Comparison of ENCODE assay signal across 19 cellular contexts in the genomic region with DNA sequence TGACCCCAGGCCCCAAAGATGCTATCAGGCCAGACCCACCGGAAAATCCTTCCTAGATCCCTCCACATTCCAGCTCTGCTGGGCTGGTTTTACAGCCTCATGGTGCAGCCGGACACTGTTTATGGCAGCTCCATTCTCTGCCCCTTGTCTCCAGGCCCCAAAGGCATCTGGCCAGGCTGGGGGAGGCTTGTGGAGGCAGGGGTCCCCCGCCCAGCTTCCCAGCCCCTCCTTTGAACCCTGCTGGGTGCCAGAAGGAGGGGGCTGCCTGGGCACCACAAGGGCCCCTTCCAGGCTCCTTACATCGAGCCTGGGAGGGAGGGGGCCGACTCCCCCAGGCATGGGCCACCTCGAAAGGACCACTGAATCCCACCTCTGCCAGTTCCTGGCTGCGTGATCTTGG. TPM values are rescaled to one million over a fixed set of nuclear protein-coding genes. Genes with fewer than 3 reads are reported as not detected.
DNase-seq lines count a peak whose midpoint lies in the region; ATAC-seq, FAIRE-seq and TF ChIP-seq lines count a peak whose summit lies in the region.
"Had no signal": no experiment of that assay in that cellular context is flagged by ENCODE, and none has a peak within 500 bp of the region (broad histone marks: within the 10 kb centered on the region; RNA-seq: fewer than 3 reads in every experiment).

No MANE protein-coding gene starts in this region.

- CTCF ChIA-PET in AG04450 (lab: Charles Lee) = interaction anchor here (0.5 to 8.6 kb wide), 19 partner anchors 8 to 1909 kb away, joined by 3 to 107 read pairs (median 5); a partner anchor contains a TSS
- CTCF ChIA-PET in Panc1 (lab: Charles Lee) = interaction anchor here (0.6 to 1.8 kb wide), 7 partner anchors 8 to 224 kb away, joined by 3 to 8 read pairs (median 3); a partner anchor contains a TSS

- DNase-seq in AG04450 (ENCODE audit: low read depth, low spot score) = no peak
- DNase-seq in Panc1 (ENCODE audit: low read depth, low spot score) = no peak
- DNase-seq in kidney = peak; percentile 53
- DNase-seq in nephron progenitor cell = no peak
- DNase-seq in foreskin melanocyte = no peak
- DNase-seq in mucosa of gallbladder (ENCODE audit: low spot score) = no peak
- no peak for DNase-seq in tibial nerve (ENCODE audit: low spot score in 2 of 2)
- DNase-seq: Calu3; CD8-positive, alpha-beta T cell; DMS79 treated with DMSO at 0.1 percent for 48 hours; HCEC 1CT; HFFc6 had no signal

- H3K9ac ChIP-seq in kidney (ENCODE audit: low read length in 2 of 2) = no peak overlapping the region
- H3K9ac ChIP-seq: BLaER1 treated with 17β-estradiol and CSF1 and Interleukin-3, amounts not matched to agents 10 nM and 100 nM had no signal

- peaks cover 16% of the 10 kb centered on the region for H3K27me3 Mint-ChIP-seq in nephron progenitor cell (ENCODE audit: low read depth, poor library complexity)

- no peaks in the 10 kb centered on the region for H3K9me3 ChIP-seq in AG04450 (ENCODE audit: control insufficient read depth, insufficient read depth, low read length)
- no peaks in the 10 kb centered on the region for H3K9me3 ChIP-seq in Panc1 (ENCODE audit: control insufficient read depth, insufficient read depth, low read depth, low read length)
- no peaks in the 10 kb centered on the region for H3K9me3 ChIP-seq in kidney (ENCODE audit: control insufficient read depth in 1 of 2, low read length in 2 of 2)
- no peaks in the 10 kb centered on the region for H3K9me3 ChIP-seq in tibial nerve
- H3K9me3 ChIP-seq: A549; BLaER1 treated with 17β-estradiol and CSF1 and Interleukin-3, amounts not matched to agents 10 nM and 100 nM had no signal

- no peak for FAIRE-seq in kidney (lab: Jason Lieb, UNC)
- FAIRE-seq: A549, GM12878, H54 had no signal

- in situ Hi-C loops in Panc1 (cut with HindIII; ENCODE audit: low pct_unique_long_range_greater_than_20kb, low sequenced_read_pairs) = no loop called here

- peaks cover 60% of the 10 kb centered on the region for H3K27me3 ChIP-seq in AG04450 (ENCODE audit: control insufficient read depth, insufficient read depth, low read length)
- no peaks in the 10 kb centered on the region for H3K27me3 ChIP-seq in Panc1 (ENCODE audit: control insufficient read depth, insufficient read depth, low read length)
- peaks cover 0 to 17% of the 10 kb centered on the region in 2 donors for H3K27me3 ChIP-seq in tibial nerve

- POLR2A ChIA-PET in AG04450 (lab: Yijun Ruan, JAX) = no interaction called here
- POLR2A ChIA-PET in Panc1 (lab: Charles Lee) = no interaction called here

- no peak overlapping the region for H3K4me3 Mint-ChIP-seq in nephron progenitor cell
- H3K4me3 Mint-ChIP-seq: CD8-positive, alpha-beta T cell; GM23338; HFFc6 had no signal

- no peak for TF ChIP-seq POLR2A in tibial nerve (IDR thresholded peaks at IDR 0.05)

- no peak for TF ChIP-seq CTCF in AG04450 (IDR thresholded peaks at IDR 0.05; ENCODE audit: low read depth, low read length)
- TF ChIP-seq CTCF in Panc1 (IDR thresholded peaks at IDR 0.05) = no peak
- no peak for TF ChIP-seq CTCF in kidney (IDR thresholded peaks at IDR 0.05; ENCODE audit: borderline replicate concordance, extremely low read depth, insufficient read depth)
- TF ChIP-seq CTCF in nephron progenitor cell (IDR thresholded peaks at IDR 0.05) = no peak
- TF ChIP-seq CTCF in tibial nerve (IDR thresholded peaks at IDR 0.05) = no peak

- H3K36me3 ChIP-seq in Panc1 (ENCODE audit: control insufficient read depth, insufficient read depth, low read length) = no peaks in the 10 kb centered on the region
- no peaks in the 10 kb centered on the region for H3K36me3 ChIP-seq in kidney (ENCODE audit: control insufficient read depth in 1 of 2, insufficient read depth in 2 of 2, low read length in 2 of 2)
- H3K36me3 ChIP-seq in tibial nerve = no peaks in the 10 kb centered on the region
- H3K36me3 ChIP-seq: BLaER1 treated with 17β-estradiol and CSF1 and Interleukin-3, amounts not matched to agents 10 nM and 100 nM had no signal

- H3K36me3 Mint-ChIP-seq in nephron progenitor cell (ENCODE audit: low read depth) = no peaks in the 10 kb centered on the region
- H3K36me3 Mint-ChIP-seq: CD8-positive, alpha-beta T cell had no signal

- TF ChIP-seq EP300 in tibial nerve (IDR thresholded peaks at IDR 0.05) = no peak

- ATAC-seq in Panc1 (no peak), GM18867 (IDR thresholded peaks at IDR 0.05; ENCODE audit: unreplicated experiment) (no peak)

- H3K27ac Mint-ChIP-seq in nephron progenitor cell = peak overlapping the region; percentile 57
- H3K27ac Mint-ChIP-seq: CD8-positive, alpha-beta T cell; GM23338; HFFc6 had no signal

- H3K4me1 Mint-ChIP-seq in nephron progenitor cell = peaks cover 93% of the 10 kb centered on the region

- intact Hi-C loops in Panc1 (cut with micrococcal nuclease; ENCODE audit: unreplicated experiment) = no loop called here
- intact Hi-C loops in kidney (cut with DNase I) = no loop called here

- no peak overlapping the region for H3K4me3 ChIP-seq in AG04450 (ENCODE audit: low read depth, low read length)
- no peak overlapping the region for H3K4me3 ChIP-seq in Panc1 (ENCODE audit: low read depth in 2 of 2, low read length in 2 of 2)
- no peak overlapping the region for H3K4me3 ChIP-seq in kidney (ENCODE audit: low read length in 2 of 2)
- no peak overlapping the region for H3K4me3 ChIP-seq in tibial nerve
- H3K4me3 ChIP-seq: A549; BLaER1 treated with 17β-estradiol and CSF1 and Interleukin-3, amounts not matched to agents 10 nM and 100 nM; GM12878; GM23338 had no signal

- H3K9me3 Mint-ChIP-seq in nephron progenitor cell = no peaks in the 10 kb centered on the region
- H3K9me3 Mint-ChIP-seq: CD8-positive, alpha-beta T cell; GM23338; HFFc6 had no signal

- no TSS peak for BruUV-seq in Panc1 (replicated peaks; lab: Mats Ljungman, UMichigan)

- H3K27ac ChIP-seq in AG04450 (ENCODE audit: low read depth, low read length) (peak overlapping the region; percentile 21), Panc1 (ENCODE audit: low read length) (peak overlapping the region; percentile 29; the same call in 1 of the 2 replicates), kidney (ENCODE audit: low read depth in 2 of 2, low read length in 2 of 2) (no peak overlapping the region), tibial nerve (no peak overlapping the region)
- H3K27ac ChIP-seq: 22Rv1; BLaER1 treated with 17β-estradiol and CSF1 and Interleukin-3, amounts not matched to agents 10 nM and 100 nM had no signal

- 42 to 44% methylated on average over 7 of the region's 7 CpGs for WGBS in tibial nerve, 2 donors

- peaks cover 14% of the 10 kb centered on the region for H3K4me1 ChIP-seq in Panc1 (ENCODE audit: control insufficient read depth, insufficient read depth, low read length)
- no peaks in the 10 kb centered on the region for H3K4me1 ChIP-seq in kidney (ENCODE audit: control insufficient read depth in 1 of 2, insufficient read depth in 1 of 2, low read depth in 1 of 2, low read length in 2 of 2)
- no peaks in the 10 kb centered on the region for H3K4me1 ChIP-seq in tibial nerve
- H3K4me1 ChIP-seq: A549; BLaER1 treated with 17β-estradiol and CSF1 and Interleukin-3, amounts not matched to agents 10 nM and 100 nM had no signal

RNA-seq across cellular contexts. Expression of a gene that starts 19.8 kb away (rescaled TPM):
- polyA plus RNA-seq in AG04450 (2011; rRNA removed) (26.9 and 31.5 TPM in 2 replicates), kidney (ENCODE audit: insufficient read depth, low read depth, low replicate concordance) (68.3 TPM)
- 16.5 and 18.6 TPM in 2 replicates for polyA minus RNA-seq in AG04450 (2011; rRNA and poly(A)+ RNA removed)
- total RNA-seq in Panc1 (2021; ENCODE audit: unreplicated experiment) (43.3 TPM), kidney (27.6 TPM), mucosa of gallbladder (29.8 TPM), tibial nerve (10 to 100 TPM; 31.5 to 55.5 (median 36.3) TPM)
- 42.9 TPM for polyA plus RNA-seq in Panc1 (2012; ENCODE audit: insufficient read length)

Comparison
In these comparisons a context has a peak if more than half of its experiments do, and no peak if none do; other contexts are left out.
1. H3K27ac ChIP-seq: peak in AG04450 (single experiment) and Panc1 (single experiment); none in kidney (0 of 2) and tibial nerve (0 of 4).